In genomic region chr16:31519746-31520145, GRCh38 we compare ENCODE assay signal across 20 cellular contexts. TPM values are rescaled to one million over a fixed set of nuclear protein-coding genes. Genes with fewer than 3 reads are reported as not detected.
"Had no signal": no experiment of that assay in that cellular context is flagged by ENCODE, and none has a peak within 500 bp of the region (broad histone marks: within the 10 kb centered on the region; RNA-seq: fewer than 3 reads in every experiment).

No MANE protein-coding gene starts in this region.

- H3K79me2 ChIP-seq: hepatocyte had no signal

- H3K4me1 ChIP-seq: colonic mucosa, esophagus muscularis mucosa, left ventricle myocardium inferior, suprapubic skin had no signal

- H3K4me3 ChIP-seq: colonic mucosa, esophagus muscularis mucosa, hepatocyte, left ventricle myocardium inferior, smooth muscle cell, suprapubic skin had no signal

- ATAC-seq: activated CD8-positive, alpha-beta T cell treated with anti-CD3 and anti-CD28 coated beads, Interleukin-2, amount 10 ng/mL, durations not matched to agents 7 days and 5 days; activated T-cell treated with anti-CD3 and anti-CD28 coated beads, Interleukin-2, amount 50 U/mL, for 72 hours; natural killer cell had no signal

- H3K27me3 ChIP-seq: colonic mucosa, esophagus muscularis mucosa, hepatocyte, suprapubic skin had no signal

- H3K4me2 ChIP-seq: hepatocyte, smooth muscle cell had no signal

- DNase-seq: activated B cell treated with CpG ODN at 0.5 μM for 24 hours; activated CD4-positive, alpha-beta T cell treated with anti-CD3 and anti-CD28 coated beads for 48 hours; activated CD8-positive, alpha-beta memory T cell treated with anti-CD3 and anti-CD28 coated beads, Interleukin-2, amount 50 U/mL, for 4 hours; activated CD8-positive, alpha-beta T cell treated with anti-CD3 and anti-CD28 coated beads, Interleukin-2, amount 10 ng/mL, durations not matched to agents 7 days and 5 days; activated gamma-delta T cell; activated T-cell treated with anti-CD3 and anti-CD28 coated beads, Interleukin-2, amount 50 U/mL, for 72 hours; amygdala; central memory CD4-positive, alpha-beta T cell; colonic mucosa; kidney; left ventricle myocardium inferior; natural killer cell; nucleus accumbens had no signal

- H2AFZ ChIP-seq: hepatocyte had no signal

- H3K36me3 ChIP-seq: colonic mucosa, esophagus muscularis mucosa, left ventricle myocardium inferior, suprapubic skin had no signal

- H3K9me3 ChIP-seq: colonic mucosa, esophagus muscularis mucosa, left ventricle myocardium inferior, suprapubic skin had no signal

- FAIRE-seq: kidney had no signal

- H3K27ac ChIP-seq: colonic mucosa, esophagus muscularis mucosa, hepatocyte, left ventricle myocardium inferior, suprapubic skin had no signal

RNA-seq across cellular contexts. Expression of gene AHSP, which starts 8.0 kb away (rescaled TPM):
- total RNA-seq: activated B cell treated with CpG ODN at 0.5 μM for 24 hours; activated CD8-positive, alpha-beta T cell treated with anti-CD3 and anti-CD28 coated beads, Interleukin-2, amount 10 ng/mL, durations not matched to agents 7 days and 5 days; activated T-cell treated with anti-CD3 and anti-CD28 coated beads, Interleukin-2, amount 50 U/mL, for 72 hours; colonic mucosa; fibroblast of villous mesenchyme; glomerular endothelial cell; hepatocyte; kidney; left ventricle myocardium inferior; natural killer cell; smooth muscle cell; suprapubic skin; T-helper 2 cell treated with Interferon-gamma antibody and Interleukin-4, amounts not matched to agents 100 ng/mL and 5 ng/mL, for 36 hours had no signal
- polyA plus RNA-seq: hepatocyte, smooth muscle cell had no signal

RNA-seq across cellular contexts. Expression of gene SLC5A2, which starts 36.8 kb away (rescaled TPM):
- total RNA-seq: activated B cell treated with CpG ODN at 0.5 μM for 24 hours; activated T-cell treated with anti-CD3 and anti-CD28 coated beads, Interleukin-2, amount 50 U/mL, for 72 hours; glomerular endothelial cell; left ventricle myocardium inferior; smooth muscle cell; T-helper 2 cell treated with Interferon-gamma antibody and Interleukin-4, amounts not matched to agents 100 ng/mL and 5 ng/mL, for 36 hours had no signal
